ENCODE assay signal across 1 cellular context in the genomic region with DNA sequence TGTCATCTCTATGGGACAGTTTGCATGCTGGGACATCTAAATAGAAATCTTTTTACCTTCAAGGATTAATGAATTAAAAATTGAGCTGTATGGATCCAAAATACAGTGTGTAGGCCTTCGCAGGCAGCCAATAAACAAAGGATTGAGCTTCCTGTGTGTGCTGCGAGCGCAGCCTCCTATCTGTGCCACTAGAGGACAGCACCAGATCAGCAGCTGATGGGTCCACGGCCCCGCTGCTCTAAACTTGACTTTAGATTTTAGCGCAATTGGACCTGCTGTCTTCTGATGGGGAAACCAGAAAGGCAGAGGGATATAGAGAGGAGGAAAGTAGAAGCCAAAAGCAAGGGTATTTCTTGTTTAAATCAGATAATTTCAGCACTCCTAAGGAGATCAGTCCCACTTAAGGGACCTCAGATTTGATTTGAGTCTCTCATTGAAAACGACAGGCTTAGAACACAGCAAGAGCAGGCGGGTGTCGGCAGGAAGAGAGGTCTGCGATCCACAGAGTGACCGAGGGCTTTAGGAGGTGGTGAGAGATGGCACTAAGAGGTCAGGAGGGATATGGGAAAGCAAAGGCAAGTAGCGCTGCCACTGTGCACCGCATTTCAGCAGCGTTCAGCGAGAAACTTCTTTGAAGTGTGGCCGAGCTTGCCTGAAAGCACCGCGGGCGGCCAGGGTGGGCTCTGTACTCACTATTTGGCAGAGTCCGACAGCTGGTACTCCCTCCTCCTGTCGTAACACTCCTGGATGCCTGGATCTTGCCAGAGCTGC.
TF ChIP-seq lines count a peak whose summit lies in the region.

No MANE protein-coding gene starts in this region.

TF ChIP-seq in HepG2, 621 proteins besides CTCF, POLR2A, EP300 and RAD21 (continued from another document and continues in another):
- TF ChIP-seq, protein P1, sequence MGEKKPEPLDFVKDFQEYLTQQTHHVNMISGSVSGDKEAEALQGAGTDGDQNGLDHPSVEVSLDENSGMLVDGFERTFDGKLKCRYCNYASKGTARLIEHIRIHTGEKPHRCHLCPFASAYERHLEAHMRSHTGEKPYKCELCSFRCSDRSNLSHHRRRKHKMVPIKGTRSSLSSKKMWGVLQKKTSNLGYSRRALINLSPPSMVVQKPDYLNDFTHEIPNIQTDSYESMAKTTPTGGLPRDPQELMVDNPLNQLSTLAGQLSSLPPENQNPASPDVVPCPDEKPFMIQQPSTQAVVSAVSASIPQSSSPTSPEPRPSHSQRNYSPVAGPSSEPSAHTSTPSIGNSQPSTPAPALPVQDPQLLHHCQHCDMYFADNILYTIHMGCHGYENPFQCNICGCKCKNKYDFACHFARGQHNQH (CRISPR knock-in tag; IDR thresholded peaks at IDR 0.05), result no peak
- TF ChIP-seq SMC3 (IDR thresholded peaks at IDR 0.05; ENCODE audit: low read length) (peak; percentile 72), SNAPC2 (CRISPR knock-in tag; IDR thresholded peaks at IDR 0.05) (no peak), CREM (IDR thresholded peaks at IDR 0.05) (no peak), CREM (CRISPR knock-in tag; IDR thresholded peaks at IDR 0.05) (no peak), ZKSCAN5 (CRISPR knock-in tag; IDR thresholded peaks at IDR 0.05) (no peak), ZNF382 (CRISPR knock-in tag; IDR thresholded peaks at IDR 0.05; ENCODE audit: borderline replicate concordance) (no peak), ZNF121 (CRISPR knock-in tag; IDR thresholded peaks at IDR 0.05) (no peak), SRSF4 (IDR thresholded peaks at IDR 0.05; ENCODE audit: low read depth, low read length, poor library complexity, severe bottlenecking) (no peak), NONO (IDR thresholded peaks at IDR 0.05) (no peak), NONO (CRISPR knock-in tag; conservative IDR thresholded peaks at IDR 0.05) (no peak), HMGXB4 (CRISPR knock-in tag; IDR thresholded peaks at IDR 0.05; ENCODE audit: borderline replicate concordance in 1 of 2, low read depth in 1 of 2) (0 out of 4 replicates have a peak, but pooled peaks of 1 of the 2 experiments have one; percentile 32), ELF3 (CRISPR knock-in tag; IDR thresholded peaks at IDR 0.05) (0 out of 2 replicates have a peak, but pooled peaks have one; percentile 17), ZSCAN21 (CRISPR knock-in tag; IDR thresholded peaks at IDR 0.05; ENCODE audit: borderline replicate concordance) (no peak), ZKSCAN8 (CRISPR knock-in tag; IDR thresholded peaks at IDR 0.05; ENCODE audit: borderline replicate concordance) (no peak), FOSL1 (CRISPR knock-in tag; IDR thresholded peaks at IDR 0.05; ENCODE audit: borderline replicate concordance) (no peak), ARID5B (CRISPR knock-in tag; IDR thresholded peaks at IDR 0.05) (no peak), HNF4A (CRISPR knock-in tag; IDR thresholded peaks at IDR 0.05) (no peak), ZNF354B (CRISPR knock-in tag; IDR thresholded peaks at IDR 0.05) (no peak), TEF (CRISPR knock-in tag; IDR thresholded peaks at IDR 0.05) (no peak), ZNF280D (CRISPR knock-in tag; IDR thresholded peaks at IDR 0.05) (no peak), TEAD3 (CRISPR knock-in tag; optimal IDR thresholded peaks at IDR 0.05; ENCODE audit: borderline replicate concordance) (peak; percentile 32), SMYD3 (CRISPR knock-in tag; IDR thresholded peaks at IDR 0.05) (no peak), GABPB1 (CRISPR knock-in tag; IDR thresholded peaks at IDR 0.05) (no peak), PHF20 (CRISPR knock-in tag; IDR thresholded peaks at IDR 0.05) (no peak), STAT5B (CRISPR knock-in tag; IDR thresholded peaks at IDR 0.05) (no peak), HMGA1 (CRISPR knock-in tag; conservative IDR thresholded peaks at IDR 0.05) (no peak), TFAP4 (IDR thresholded peaks at IDR 0.05; ENCODE audit: borderline replicate concordance, low read depth) (peak; percentile 62; the same call in 1 of the 2 replicates), ZNF619 (CRISPR knock-in tag; IDR thresholded peaks at IDR 0.05) (no peak), TP53 (CRISPR knock-in tag; conservative IDR thresholded peaks at IDR 0.05) (no peak), ZNF224 (CRISPR knock-in tag; IDR thresholded peaks at IDR 0.05) (no peak), MLLT10 (CRISPR knock-in tag; IDR thresholded peaks at IDR 0.05) (no peak), MIXL1 (CRISPR knock-in tag; IDR thresholded peaks at IDR 0.05) (0 out of 2 replicates have a peak, but pooled peaks have one; percentile 38), ZNF10 (CRISPR knock-in tag; IDR thresholded peaks at IDR 0.05; ENCODE audit: borderline replicate concordance, low read depth) (no peak), PHF21A (CRISPR knock-in tag; IDR thresholded peaks at IDR 0.05) (no peak), MEIS1 (CRISPR knock-in tag; IDR thresholded peaks at IDR 0.05; ENCODE audit: borderline replicate concordance) (no peak), TAF15 (IDR thresholded peaks at IDR 0.05; ENCODE audit: low read depth, low read length, poor library complexity, severe bottlenecking) (no peak), ZNF230 (CRISPR knock-in tag; IDR thresholded peaks at IDR 0.05) (no peak), ZNF329 (CRISPR knock-in tag; IDR thresholded peaks at IDR 0.05; ENCODE audit: low read depth) (no peak), ZNF777 (CRISPR knock-in tag; IDR thresholded peaks at IDR 0.05) (no peak), CHD4 (IDR thresholded peaks at IDR 0.05; ENCODE audit: borderline replicate concordance, low read length) (no peak), YEATS4 (CRISPR knock-in tag; IDR thresholded peaks at IDR 0.05; ENCODE audit: borderline replicate concordance) (no peak)
- TF ChIP-seq, protein P2, sequence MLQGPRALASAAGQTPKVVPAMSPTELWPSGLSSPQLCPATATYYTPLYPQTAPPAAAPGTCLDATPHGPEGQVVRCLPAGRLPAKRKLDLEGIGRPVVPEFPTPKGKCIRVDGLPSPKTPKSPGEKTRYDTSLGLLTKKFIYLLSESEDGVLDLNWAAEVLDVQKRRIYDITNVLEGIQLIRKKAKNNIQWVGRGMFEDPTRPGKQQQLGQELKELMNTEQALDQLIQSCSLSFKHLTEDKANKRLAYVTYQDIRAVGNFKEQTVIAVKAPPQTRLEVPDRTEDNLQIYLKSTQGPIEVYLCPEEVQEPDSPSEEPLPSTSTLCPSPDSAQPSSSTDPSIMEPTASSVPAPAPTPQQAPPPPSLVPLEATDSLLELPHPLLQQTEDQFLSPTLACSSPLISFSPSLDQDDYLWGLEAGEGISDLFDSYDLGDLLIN (CRISPR knock-in tag; IDR thresholded peaks at IDR 0.05; ENCODE audit: borderline replicate concordance), result no peak
- TF ChIP-seq, protein P3, sequence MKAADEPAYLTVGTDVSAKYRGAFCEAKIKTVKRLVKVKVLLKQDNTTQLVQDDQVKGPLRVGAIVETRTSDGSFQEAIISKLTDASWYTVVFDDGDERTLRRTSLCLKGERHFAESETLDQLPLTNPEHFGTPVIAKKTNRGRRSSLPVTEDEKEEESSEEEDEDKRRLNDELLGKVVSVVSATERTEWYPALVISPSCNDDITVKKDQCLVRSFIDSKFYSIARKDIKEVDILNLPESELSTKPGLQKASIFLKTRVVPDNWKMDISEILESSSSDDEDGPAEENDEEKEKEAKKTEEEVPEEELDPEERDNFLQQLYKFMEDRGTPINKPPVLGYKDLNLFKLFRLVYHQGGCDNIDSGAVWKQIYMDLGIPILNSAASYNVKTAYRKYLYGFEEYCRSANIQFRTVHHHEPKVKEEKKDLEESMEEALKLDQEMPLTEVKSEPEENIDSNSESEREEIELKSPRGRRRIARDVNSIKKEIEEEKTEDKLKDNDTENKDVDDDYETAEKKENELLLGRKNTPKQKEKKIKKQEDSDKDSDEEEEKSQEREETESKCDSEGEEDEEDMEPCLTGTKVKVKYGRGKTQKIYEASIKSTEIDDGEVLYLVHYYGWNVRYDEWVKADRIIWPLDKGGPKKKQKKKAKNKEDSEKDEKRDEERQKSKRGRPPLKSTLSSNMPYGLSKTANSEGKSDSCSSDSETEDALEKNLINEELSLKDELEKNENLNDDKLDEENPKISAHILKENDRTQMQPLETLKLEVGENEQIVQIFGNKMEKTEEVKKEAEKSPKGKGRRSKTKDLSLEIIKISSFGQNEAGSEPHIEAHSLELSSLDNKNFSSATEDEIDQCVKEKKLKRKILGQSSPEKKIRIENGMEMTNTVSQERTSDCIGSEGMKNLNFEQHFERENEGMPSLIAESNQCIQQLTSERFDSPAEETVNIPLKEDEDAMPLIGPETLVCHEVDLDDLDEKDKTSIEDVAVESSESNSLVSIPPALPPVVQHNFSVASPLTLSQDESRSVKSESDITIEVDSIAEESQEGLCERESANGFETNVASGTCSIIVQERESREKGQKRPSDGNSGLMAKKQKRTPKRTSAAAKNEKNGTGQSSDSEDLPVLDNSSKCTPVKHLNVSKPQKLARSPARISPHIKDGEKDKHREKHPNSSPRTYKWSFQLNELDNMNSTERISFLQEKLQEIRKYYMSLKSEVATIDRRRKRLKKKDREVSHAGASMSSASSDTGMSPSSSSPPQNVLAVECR (CRISPR knock-in tag; IDR thresholded peaks at IDR 0.05; ENCODE audit: borderline replicate concordance), result no peak
- TF ChIP-seq, protein P4, sequence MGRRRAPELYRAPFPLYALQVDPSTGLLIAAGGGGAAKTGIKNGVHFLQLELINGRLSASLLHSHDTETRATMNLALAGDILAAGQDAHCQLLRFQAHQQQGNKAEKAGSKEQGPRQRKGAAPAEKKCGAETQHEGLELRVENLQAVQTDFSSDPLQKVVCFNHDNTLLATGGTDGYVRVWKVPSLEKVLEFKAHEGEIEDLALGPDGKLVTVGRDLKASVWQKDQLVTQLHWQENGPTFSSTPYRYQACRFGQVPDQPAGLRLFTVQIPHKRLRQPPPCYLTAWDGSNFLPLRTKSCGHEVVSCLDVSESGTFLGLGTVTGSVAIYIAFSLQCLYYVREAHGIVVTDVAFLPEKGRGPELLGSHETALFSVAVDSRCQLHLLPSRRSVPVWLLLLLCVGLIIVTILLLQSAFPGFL (CRISPR knock-in tag; IDR thresholded peaks at IDR 0.05), result no peak
